Comparison of ENCODE assay signal across 11 cellular contexts in genomic region chr20:23636908-23637281, GRCh38. TPM values are rescaled to one million over a fixed set of nuclear protein-coding genes. Genes with fewer than 3 reads are reported as not detected.
DNase-seq lines count a peak whose midpoint lies in the region; ATAC-seq, FAIRE-seq and TF ChIP-seq lines count a peak whose summit lies in the region.
"Had no signal": no experiment of that assay in that cellular context is flagged by ENCODE, and none has a peak within 500 bp of the region (broad histone marks: within the 10 kb centered on the region; RNA-seq: fewer than 3 reads in every experiment).

No MANE protein-coding gene starts in this region.

- no peak overlapping the region for H3K27ac Mint-ChIP-seq in CD4-positive, alpha-beta T cell

- FAIRE-seq in pancreas (lab: Jason Lieb, UNC): no peak

- H3K9me3 Mint-ChIP-seq in CD4-positive, alpha-beta T cell: no peaks in the 10 kb centered on the region

- no peaks in the 10 kb centered on the region for H3K36me3 Mint-ChIP-seq in CD4-positive, alpha-beta T cell (ENCODE audit: low read depth)

- peaks cover 38% of the 10 kb centered on the region for H3K27me3 Mint-ChIP-seq in CD4-positive, alpha-beta T cell

- H3K4me1 Mint-ChIP-seq in CD4-positive, alpha-beta T cell (ENCODE audit: low read depth): peaks cover 5% of the 10 kb centered on the region

- H3K4me3 ChIP-seq in fibroblast of lung (replicated peaks in 1 of 4; ENCODE audit: control extremely low read depth in 1 of 4, insufficient read depth in 1 of 4, low read depth in 3 of 4, low read length in 4 of 4) (peak overlapping the region; percentile 63 to 89 (median 82)), pancreas (peak overlapping the region; percentile 82 to 95 (median 90))

- H2AFZ ChIP-seq in fibroblast of lung (ENCODE audit: low read length): no peak overlapping the region

- H4K20me1 ChIP-seq in fibroblast of lung (ENCODE audit: control insufficient read depth, extremely low read depth, insufficient read depth, low read length): no peaks in the 10 kb centered on the region

- POLR2A ChIA-PET in CD4-positive, alpha-beta T cell (lab: Charles Lee): no interaction called here
- POLR2A ChIA-PET in RWPE1 (lab: Yijun Ruan, JAX; ENCODE audit: low non-redundant PET): no interaction called here

- H3K9me3 ChIP-seq in CD4-positive, alpha-beta T cell (ENCODE audit: control insufficient read depth, low read length): no peaks in the 10 kb centered on the region
- no peaks in the 10 kb centered on the region for H3K9me3 ChIP-seq in fibroblast of lung (ENCODE audit: control insufficient read depth, insufficient read depth, low read depth, low read length)
- no peaks in the 10 kb centered on the region for H3K9me3 ChIP-seq in pancreas

- no peak for ATAC-seq in CD4-positive, alpha-beta T cell (ENCODE audit: poor library complexity)
- ATAC-seq in pancreas: no peak
- no peak for ATAC-seq in HG02870 (IDR thresholded peaks at IDR 0.05; ENCODE audit: unreplicated experiment)

- no peak overlapping the region for H3K27ac ChIP-seq in CD4-positive, alpha-beta T cell (ENCODE audit: low read depth, low read length)
- H3K27ac ChIP-seq in RWPE1 (peak overlapping the region; percentile 92), fibroblast of lung (ENCODE audit: insufficient read depth, low read length) (peak overlapping the region; percentile 92), pancreas (peak overlapping the region in 2 of 4 donors; percentile 73 to 76)

- H3K4me1 ChIP-seq in fibroblast of lung (ENCODE audit: control insufficient read depth, extremely low read depth, insufficient read depth, low read length) (peaks cover 9% of the 10 kb centered on the region), pancreas (peaks cover 0 to 8% (median 6%) of the 10 kb centered on the region in 3 donors)

- CTCF ChIA-PET in CD4-positive, alpha-beta T cell (lab: Charles Lee): no interaction called here
- CTCF ChIA-PET in RWPE1 (lab: Yijun Ruan, JAX): no interaction called here

- peak overlapping the region; percentile 96 for H3K9ac ChIP-seq in fibroblast of lung (ENCODE audit: insufficient read depth, low read length)

- peaks cover 5% of the 10 kb centered on the region for H3K36me3 ChIP-seq in fibroblast of lung (ENCODE audit: control insufficient read depth, insufficient read depth, low read length)
- H3K36me3 ChIP-seq in pancreas: peaks cover 0 to 13% (median 3%) of the 10 kb centered on the region in 3 donors

- H3K4me3 Mint-ChIP-seq in CD4-positive, alpha-beta T cell: peak overlapping the region; percentile 67

- DNase-seq in CD4-positive, alpha-beta T cell: no peak
- no peak for DNase-seq in RWPE1 (ENCODE audit: low spot score)
- DNase-seq in fibroblast of lung (ENCODE audit: low read depth in 2 of 2): no peak
- no peak for DNase-seq in pancreas
- no peak for DNase-seq in NCI-H1105 treated with DMSO at 0.1 percent for 48 hours (lab: John Stamatoyannopoulos, UW)
- DNase-seq in stimulated activated CD4-positive, alpha-beta T cell treated with anti-CD3 and anti-CD28 coated beads, Interleukin-4, amount 100 ng/mL, for 4 hours: no peak
- DNase-seq in NCI-H1092 (lab: John Stamatoyannopoulos, UW): no peak
- DNase-seq: KG1 had no signal

- no peak for TF ChIP-seq CTCF in CD4-positive, alpha-beta T cell (IDR thresholded peaks at IDR 0.05)
- no peak for TF ChIP-seq CTCF in RWPE1 (conservative IDR thresholded peaks at IDR 0.05; ENCODE audit: low read depth)
- TF ChIP-seq CTCF in fibroblast of lung (conservative IDR thresholded peaks at IDR 0.05 in 1 of 2, IDR thresholded peaks at IDR 0.05 in 1 of 2; ENCODE audit: low read depth in 1 of 2, low read length in 2 of 2): no peak
- TF ChIP-seq CTCF in pancreas (IDR thresholded peaks at IDR 0.05): no peak

- 13 to 19% methylated on average over 3 to 4 of the region's 4 CpGs for WGBS in pancreas, 2 donors

- peak overlapping the region; percentile 94 for H3K4me2 ChIP-seq in fibroblast of lung (ENCODE audit: extremely low read depth, insufficient read depth, low read length)

- peaks cover 9% of the 10 kb centered on the region for H3K27me3 ChIP-seq in CD4-positive, alpha-beta T cell (ENCODE audit: control insufficient read depth, insufficient read depth, low read length)
- H3K27me3 ChIP-seq in fibroblast of lung (ENCODE audit: control insufficient read depth, insufficient read depth, low read length): no peaks in the 10 kb centered on the region
- no peaks in the 10 kb centered on the region for H3K27me3 ChIP-seq in pancreas

- H3K79me2 ChIP-seq in fibroblast of lung (ENCODE audit: control insufficient read depth, insufficient read depth, low read length): peaks cover 23% of the 10 kb centered on the region

- intact Hi-C loops in CD4-positive, alpha-beta T cell (cut with DNase I, micrococcal nuclease): no loop called here
- intact Hi-C loops in pancreas (cut with DNase I): no loop called here

RNA-seq across cellular contexts. Expression of gene CST3, which starts 0.9 kb away (rescaled TPM):
- total RNA-seq in CD4-positive, alpha-beta T cell: 10 to 100 TPM; 21.8 to 24.2 TPM
- total RNA-seq in fibroblast of lung (135 and 162 TPM in 2 replicates), pancreas (100 to 1,000 TPM; 232 to 445 (median 264) TPM)
- polyA plus RNA-seq in fibroblast of lung (136 and 180 TPM in 2 replicates), pancreas (100 to 1,000 TPM; 201 to 319 TPM)
- polyA plus RNA-seq in fibroblast of lung (2012): 338 and 391 TPM in 2 replicates
- 265 and 456 TPM in 2 replicates for polyA minus RNA-seq in fibroblast of lung (ENCODE audit: low replicate concordance)

RNA-seq across cellular contexts. Expression of gene CST9, which starts 31.2 kb away (rescaled TPM):
- not detected for total RNA-seq in CD4-positive, alpha-beta T cell
- not detected in 2 replicates for total RNA-seq in fibroblast of lung
- not detected in 2 replicates for polyA plus RNA-seq in fibroblast of lung
- polyA plus RNA-seq in fibroblast of lung (2012): not detected in 2 replicates
- not detected in 2 replicates for polyA minus RNA-seq in fibroblast of lung (ENCODE audit: low replicate concordance)
- not detected for total RNA-seq in pancreas
- not detected for polyA plus RNA-seq in pancreas
- total RNA-seq: activated CD8-positive, alpha-beta memory T cell treated with anti-CD3 and anti-CD28 coated beads for 36 hours; pulmonary artery endothelial cell had no signal

RNA-seq across cellular contexts. Expression of gene CST4, which starts 51.9 kb away (rescaled TPM):
- total RNA-seq in CD4-positive, alpha-beta T cell: not detected
- 0.17 TPM in 1 of 2 replicates, not detected in the other for total RNA-seq in fibroblast of lung
- polyA plus RNA-seq in fibroblast of lung: 0.16 TPM in 1 of 2 replicates, not detected in the other
- 0.20 TPM in 1 of 2 replicates, not detected in the other for polyA plus RNA-seq in fibroblast of lung (2012)
- not detected in 2 replicates for polyA minus RNA-seq in fibroblast of lung (ENCODE audit: low replicate concordance)
- total RNA-seq in pancreas: not detected
- polyA plus RNA-seq in pancreas: not detected
- total RNA-seq: activated CD8-positive, alpha-beta memory T cell treated with anti-CD3 and anti-CD28 coated beads for 36 hours; pulmonary artery endothelial cell had no signal
